In the genomic region with DNA sequence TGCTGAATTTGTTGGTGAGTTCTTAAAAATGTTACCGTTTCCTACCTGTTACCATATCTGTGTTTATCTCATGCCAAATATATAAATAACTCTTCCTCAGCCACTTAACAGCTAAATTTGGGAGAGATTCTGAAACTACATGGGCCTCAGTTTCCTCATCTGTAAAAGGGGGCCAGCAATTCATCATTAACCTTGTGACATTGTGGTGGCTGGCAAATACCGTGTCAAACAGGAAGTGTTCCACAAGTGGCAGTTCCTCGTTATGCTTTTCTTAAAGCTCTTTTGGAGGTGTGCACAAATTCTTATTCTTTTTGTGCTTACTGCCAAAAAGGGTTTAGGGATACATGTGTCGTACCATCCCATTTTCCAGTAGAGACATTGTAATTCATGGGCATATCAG, we compare ENCODE assay signal across 27 cellular contexts.
DNase-seq lines count a peak whose midpoint lies in the region; ATAC-seq, FAIRE-seq and TF ChIP-seq lines count a peak whose summit lies in the region.
"Had no signal": no experiment of that assay in that cellular context is flagged by ENCODE, and none has a peak within 500 bp of the region (broad histone marks: within the 10 kb centered on the region; RNA-seq: fewer than 3 reads in every experiment).

No MANE protein-coding gene starts in this region.

- no peak for FAIRE-seq in HepG2 (lab: Jason Lieb, UNC)
- FAIRE-seq: A549 had no signal

- H3K36me3 ChIP-seq in HepG2 (replicated peaks in 1 of 2; ENCODE audit: control insufficient read depth in 1 of 2, insufficient read depth in 2 of 2, low read length in 2 of 2) (no peaks in the 10 kb centered on the region; a peak in 1 of 5 replicates), right lobe of liver (no peaks in the 10 kb centered on the region), SJCRH30 (0 out of 2 replicates have a peak, but pooled peaks cover 2% of the 10 kb centered on the region)

- no peak for TF ChIP-seq EP300 in HepG2 (IDR thresholded peaks at IDR 0.05; ENCODE audit: low read depth in 2 of 2, low read length in 2 of 2)
- TF ChIP-seq EP300 in HepG2 (CRISPR knock-in tag; IDR thresholded peaks at IDR 0.05; ENCODE audit: borderline replicate concordance) = no peak

- H3K79me2 ChIP-seq in HepG2 (ENCODE audit: insufficient read depth, low read length) = no peaks in the 10 kb centered on the region

- in situ Hi-C loops in HepG2 (cut with HindIII; ENCODE audit: extremely low pct_ligation_motif_present, low pct_unique_long_range_greater_than_20kb) = no loop called here

- no peak for TF ChIP-seq RAD21 in HepG2 (CRISPR knock-in tag; IDR thresholded peaks at IDR 0.05)

- H3K27ac ChIP-seq in HepG2 (ENCODE audit: extremely low read length, insufficient read depth, low read length) (no peak overlapping the region), right lobe of liver (no peak overlapping the region), SJCRH30 (peak overlapping the region; percentile 89; the same call in 1 of the 2 replicates), RWPE1 (no peak overlapping the region)
- H3K27ac ChIP-seq: A549, PC-9 had no signal

- CTCF ChIA-PET in HepG2 (lab: Yijun Ruan, JAX; ENCODE audit: low intra/inter-chr PET ratio, low total read pairs) = no interaction called here
- CTCF ChIA-PET in RWPE1 (lab: Yijun Ruan, JAX) = no interaction called here

- intact Hi-C loops in HepG2 (cut with micrococcal nuclease; ENCODE audit: unreplicated experiment) = no loop called here
- intact Hi-C loops in right lobe of liver (cut with DNase I) = no loop called here

- H4K20me1 ChIP-seq in HepG2 (ENCODE audit: insufficient read depth, low read length) = no peaks in the 10 kb centered on the region

- H3K4me3 ChIP-seq in HepG2 (replicated peaks in 1 of 3; ENCODE audit: insufficient read depth in 1 of 3, low read depth in 2 of 3, low read length in 3 of 3) (no peak overlapping the region), right lobe of liver (no peak overlapping the region), SJCRH30 (no peak overlapping the region)
- H3K4me3 ChIP-seq: A549, GM23338, PC-9 had no signal

- H3K4me2 ChIP-seq in HepG2 (ENCODE audit: low read depth, low read length) = no peak overlapping the region
- H3K4me2 ChIP-seq: A549, GM23338, PC-9 had no signal

- no TSS peak for BruUV-seq in HepG2 (replicated peaks; lab: Mats Ljungman, UMichigan)

- POLR2A ChIA-PET in HepG2 (lab: Yijun Ruan, JAX) (no interaction called here), RWPE1 (lab: Yijun Ruan, JAX; ENCODE audit: low non-redundant PET) (no interaction called here)

- H2AFZ ChIP-seq in HepG2 (ENCODE audit: low read length) = no peak overlapping the region
- H2AFZ ChIP-seq: GM23338, PC-9 had no signal

- TF ChIP-seq POLR2A in HepG2 (IDR thresholded peaks at IDR 0.05; ENCODE audit: insufficient read depth in 1 of 2, low read depth in 2 of 2, low read length in 2 of 2) (no peak), right lobe of liver (IDR thresholded peaks at IDR 0.05) (no peak)

- TF ChIP-seq CTCF in HepG2 (CRISPR knock-in tag; IDR thresholded peaks at IDR 0.05) (no peak), right lobe of liver (IDR thresholded peaks at IDR 0.05) (no peak), RWPE1 (conservative IDR thresholded peaks at IDR 0.05; ENCODE audit: low read depth) (no peak)

- H3K4me1 ChIP-seq in HepG2 (ENCODE audit: insufficient read depth, low read length) (peaks cover 16% of the 10 kb centered on the region), right lobe of liver (no peaks in the 10 kb centered on the region), SJCRH30 (peaks cover 33% of the 10 kb centered on the region)
- H3K4me1 ChIP-seq: A549 had no signal

- H3K9me3 ChIP-seq in HepG2 (ENCODE audit: low read length) (no peaks in the 10 kb centered on the region), right lobe of liver (no peaks in the 10 kb centered on the region), SJCRH30 (replicated peaks) (peaks cover 9% of the 10 kb centered on the region)

- H3K27me3 ChIP-seq in HepG2 (ENCODE audit: control insufficient read depth in 1 of 2, insufficient read depth in 2 of 2, low read length in 2 of 2) = no peaks in the 10 kb centered on the region
- H3K27me3 ChIP-seq in right lobe of liver = no peaks in the 10 kb centered on the region
- no peaks in the 10 kb centered on the region for H3K27me3 ChIP-seq in SJCRH30

- DNase-seq in HepG2 (ENCODE audit: low spot score) = no peak
- no peak for DNase-seq in right lobe of liver
- DNase-seq in MV-4-11 (lab: John Stamatoyannopoulos, UW) = peak; percentile 29
- DNase-seq in SJCRH30 = no peak
- no peak for DNase-seq in RWPE1 (ENCODE audit: low spot score)
- no peak for DNase-seq in SKM-1 treated with dmso at 0.1 percent for 144 hours (lab: John Stamatoyannopoulos, UW; ENCODE audit: unreplicated experiment)
- no peak for DNase-seq in putamen (ENCODE audit: low spot score)
- DNase-seq: AML-193; C1 segment of cervical spinal cord; CD4-positive, alpha-beta memory T cell; COR-L47; DMS53; H9; HFFc6; Karpas-422; NCI-H1092 treated with DMSO at 0.1 percent for 48 hours; NCI-H1436; NCI-H187 treated with DMSO at 0.1 percent for 48 hours; NCI-H524; NCI-H748 treated with DMSO at 0.1 percent for 48 hours; PC-9; Right ventricle myocardium superior; SW 1271; T-helper 17 cell; T1000 had no signal

- ATAC-seq in HepG2 = no peak
- no peak for ATAC-seq in right lobe of liver
- ATAC-seq: A549, GM23338, T-helper 17 cell had no signal

- H3K9ac ChIP-seq in HepG2 (ENCODE audit: insufficient read depth, low read depth, low read length) = no peak overlapping the region

- 90% methylated on average over 4 of the region's 4 CpGs for WGBS in HepG2 (ENCODE audit: low lambda C conversion rate)
- WGBS in right lobe of liver (ENCODE audit: insufficient coverage, low coverage, low lambda C conversion rate, missing lambda C conversion rate) = 71% methylated on average over 4 of the region's 4 CpGs

TF ChIP-seq in HepG2, 621 proteins besides CTCF, POLR2A, EP300 and RAD21:
- TF ChIP-seq, protein P1, sequence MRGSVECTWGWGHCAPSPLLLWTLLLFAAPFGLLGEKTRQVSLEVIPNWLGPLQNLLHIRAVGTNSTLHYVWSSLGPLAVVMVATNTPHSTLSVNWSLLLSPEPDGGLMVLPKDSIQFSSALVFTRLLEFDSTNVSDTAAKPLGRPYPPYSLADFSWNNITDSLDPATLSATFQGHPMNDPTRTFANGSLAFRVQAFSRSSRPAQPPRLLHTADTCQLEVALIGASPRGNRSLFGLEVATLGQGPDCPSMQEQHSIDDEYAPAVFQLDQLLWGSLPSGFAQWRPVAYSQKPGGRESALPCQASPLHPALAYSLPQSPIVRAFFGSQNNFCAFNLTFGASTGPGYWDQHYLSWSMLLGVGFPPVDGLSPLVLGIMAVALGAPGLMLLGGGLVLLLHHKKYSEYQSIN (CRISPR knock-in tag; IDR thresholded peaks at IDR 0.05; ENCODE audit: borderline replicate concordance) = no peak
- peak; percentile 71 for TF ChIP-seq ZNF629 (CRISPR knock-in tag; conservative IDR thresholded peaks at IDR 0.05)
